Comparison of ENCODE assay signal across 39 cellular contexts in the genomic region with DNA sequence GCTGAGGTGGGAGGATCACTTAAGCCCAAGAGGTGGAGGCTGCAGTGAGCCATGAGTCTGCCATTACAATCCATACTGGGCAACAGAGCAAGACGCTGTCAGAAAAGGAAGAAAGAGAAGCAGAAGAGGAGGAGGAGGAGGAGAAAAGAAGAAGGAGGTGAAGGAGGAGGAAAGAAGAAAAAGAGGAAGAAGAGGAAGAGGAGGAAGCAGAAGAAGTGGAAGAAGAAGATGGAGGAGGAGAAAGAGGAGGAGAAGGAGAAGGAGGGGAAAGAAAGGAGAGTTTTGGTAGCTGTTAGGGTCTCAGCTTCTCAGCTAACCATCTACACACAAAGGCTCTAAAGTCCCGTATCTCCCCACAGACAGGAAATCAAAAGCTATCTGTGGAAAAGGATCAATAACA.
"Had no signal": no experiment of that assay in that cellular context is flagged by ENCODE, and none has a peak within 500 bp of the region (broad histone marks: within the 10 kb centered on the region; RNA-seq: fewer than 3 reads in every experiment).

No MANE protein-coding gene starts in this region.

- H3K27ac Mint-ChIP-seq: activated B cell treated with CpG ODN at 0.5 μM for 24 hours; activated CD4-positive, alpha-beta memory T cell treated with anti-CD3 and anti-CD28 coated beads for 36 hours; activated CD4-positive, alpha-beta T cell treated with anti-CD3 and anti-CD28 coated beads, Interleukin-2, amount 10 ng/mL, durations not matched to agents 24 days and 14 days; activated CD8-positive, alpha-beta T cell treated with anti-CD3 and anti-CD28 coated beads for 36 hours; activated naive CD4-positive, alpha-beta T cell treated with anti-CD3 and anti-CD28 coated beads, Interleukin-2, amount 10 ng/mL, durations not matched to agents 7 days and 5 days; activated naive CD4-positive, alpha-beta T cell treated with anti-CD3 and anti-CD28 coated beads, Interleukin-2, amount 50 U/mL, for 24 hours; activated naive CD8-positive, alpha-beta T cell; activated naive CD8-positive, alpha-beta T cell treated with anti-CD3 and anti-CD28 coated beads, Interleukin-2, amount 10 ng/mL, durations not matched to agents 7 days and 5 days; activated naive CD8-positive, alpha-beta T cell treated with anti-CD3 and anti-CD28 coated beads, Interleukin-2, amount 50 U/mL, for 24 hours; activated T-cell treated with anti-CD3 and anti-CD28 coated beads, Interleukin-2, amount 50 U/mL, for 72 hours; activated T-helper 1 cell treated with anti-CD3 and anti-CD28 coated beads, Interleukin-12 subunit alpha, Interleukin-12 subunit beta, Interleukin-2, Interleukin-4 antibody, amounts not matched to agents 30 ng/mL and 10 ng/mL and 1 ng/mL, durations not matched to agents 14 hours and 24 hours and 36 hours; activated T-helper 2 cell treated with anti-CD3 and anti-CD28 coated beads, Interferon-gamma antibody, Interleukin-2, Interleukin-4, amounts not matched to agents 10 μg/mL and 5 μg/mL and 100 μg/mL, durations not matched to agents 14 hours and 24 hours and 36 hours; brain; T-helper 1 cell treated with Interleukin-12 subunit alpha and Interleukin-12 subunit beta and Interleukin-4 antibody, amounts not matched to agents 30 μg/mL and 1 μg/mL, for 36 hours; T-helper 2 cell treated with Interferon-gamma antibody and Interleukin-4, amounts not matched to agents 5 μg/mL and 100 μg/mL, for 36 hours had no signal

- H3K27me3 ChIP-seq: ascending aorta, cardiac muscle cell had no signal

- H3K36me3 ChIP-seq: ascending aorta, cardiac muscle cell had no signal

- H3K4me1 Mint-ChIP-seq: activated B cell treated with CpG ODN at 0.5 μM for 24 hours had no signal

- H3K9me3 Mint-ChIP-seq: activated B cell treated with CpG ODN at 0.5 μM for 24 hours; activated CD4-positive, alpha-beta memory T cell treated with anti-CD3 and anti-CD28 coated beads for 36 hours; activated CD4-positive, alpha-beta T cell treated with anti-CD3 and anti-CD28 coated beads, Interleukin-2, amount 10 ng/mL, durations not matched to agents 24 days and 14 days; activated CD8-positive, alpha-beta T cell treated with anti-CD3 and anti-CD28 coated beads for 36 hours; activated naive CD4-positive, alpha-beta T cell treated with anti-CD3 and anti-CD28 coated beads, Interleukin-2, amount 10 ng/mL, durations not matched to agents 7 days and 5 days; activated naive CD4-positive, alpha-beta T cell treated with anti-CD3 and anti-CD28 coated beads, Interleukin-2, amount 50 U/mL, for 24 hours; activated naive CD8-positive, alpha-beta T cell treated with anti-CD3 and anti-CD28 coated beads, Interleukin-2, amount 10 ng/mL, durations not matched to agents 7 days and 5 days; activated naive CD8-positive, alpha-beta T cell treated with anti-CD3 and anti-CD28 coated beads, Interleukin-2, amount 50 U/mL, for 24 hours; activated T-cell treated with anti-CD3 and anti-CD28 coated beads, Interleukin-2, amount 50 U/mL, for 4 hours; activated T-cell treated with anti-CD3 and anti-CD28 coated beads, Interleukin-2, amount 50 U/mL, for 72 hours; activated T-helper 1 cell treated with anti-CD3 and anti-CD28 coated beads, Interleukin-12 subunit alpha, Interleukin-12 subunit beta, Interleukin-2, Interleukin-4 antibody, amounts not matched to agents 30 ng/mL and 10 ng/mL and 1 ng/mL, durations not matched to agents 14 hours and 24 hours and 36 hours; activated T-helper 2 cell treated with anti-CD3 and anti-CD28 coated beads, Interferon-gamma antibody, Interleukin-2, Interleukin-4, amounts not matched to agents 10 μg/mL and 5 μg/mL and 100 μg/mL, durations not matched to agents 14 hours and 24 hours and 36 hours; central memory CD8-positive, alpha-beta T cell; T-helper 1 cell treated with Interleukin-12 subunit alpha and Interleukin-12 subunit beta and Interleukin-4 antibody, amounts not matched to agents 30 μg/mL and 1 μg/mL, for 36 hours; T-helper 2 cell treated with Interferon-gamma antibody and Interleukin-4, amounts not matched to agents 5 μg/mL and 100 μg/mL, for 36 hours had no signal

- H3K9me3 ChIP-seq: ascending aorta had no signal

- DNase-seq: activated B cell treated with CpG ODN at 0.5 μM for 24 hours; activated CD4-positive, alpha-beta memory T cell treated with anti-CD3 and anti-CD28 coated beads for 36 hours; activated CD4-positive, alpha-beta T cell treated with anti-CD3 and anti-CD28 coated beads for 4 hours; activated CD4-positive, alpha-beta T cell treated with anti-CD3 and anti-CD28 coated beads, Interleukin-2, amount 10 ng/mL, durations not matched to agents 24 days and 14 days; activated CD4-positive, alpha-beta T cell treated with anti-CD3 and anti-CD28 coated beads, Interleukin-2, amount 50 U/mL, for 1 hour; activated CD4-positive, alpha-beta T cell treated with anti-CD3 and anti-CD28 coated beads, Interleukin-2, amount 50 U/mL, for 4 hours; activated CD4-positive, CD25-positive, alpha-beta regulatory T cell treated with anti-CD3 and anti-CD28 coated beads, Interleukin-2, amount 50 U/mL, for 72 hours; activated CD8-positive, alpha-beta memory T cell treated with anti-CD3 and anti-CD28 coated beads, Interleukin-2, amount 50 U/mL, for 4 hours; activated CD8-positive, alpha-beta T cell treated with anti-CD3 and anti-CD28 coated beads for 36 hours; activated effector memory CD4-positive, alpha-beta T cell treated with Interleukin-2 at 50 U/mL for 16 hours; activated gamma-delta T cell; activated naive CD4-positive, alpha-beta T cell treated with anti-CD3 and anti-CD28 coated beads, Interleukin-2, amount 10 ng/mL, durations not matched to agents 7 days and 5 days; activated naive CD4-positive, alpha-beta T cell treated with Interleukin-2 at 50 U/mL for 16 hours; activated naive CD8-positive, alpha-beta T cell treated with anti-CD3 and anti-CD28 coated beads, Interleukin-2, amount 10 ng/mL, durations not matched to agents 7 days and 5 days; activated naive CD8-positive, alpha-beta T cell treated with anti-CD3 and anti-CD28 coated beads, Interleukin-2, amount 50 U/mL, for 24 hours; activated T-cell treated with anti-CD3 and anti-CD28 coated beads for 4 hours; activated T-cell treated with anti-CD3 and anti-CD28 coated beads, Interleukin-2, amount 50 U/mL, for 1 hour; activated T-cell treated with anti-CD3 and anti-CD28 coated beads, Interleukin-2, amount 50 U/mL, for 4 hours; activated T-cell treated with anti-CD3 and anti-CD28 coated beads, Interleukin-2, amount 50 U/mL, for 72 hours; amygdala; anterior cingulate cortex; caudate nucleus; cerebellar nuclear complex; T-helper 1 cell; T-helper 2 cell; T-helper 9 cell had no signal

- H3K4me3 Mint-ChIP-seq: activated B cell treated with CpG ODN at 0.5 μM for 24 hours; activated CD4-positive, alpha-beta memory T cell treated with anti-CD3 and anti-CD28 coated beads for 36 hours; activated CD4-positive, alpha-beta T cell treated with anti-CD3 and anti-CD28 coated beads, Interleukin-2, amount 10 ng/mL, durations not matched to agents 24 days and 14 days; activated CD8-positive, alpha-beta T cell treated with anti-CD3 and anti-CD28 coated beads for 36 hours; activated naive CD4-positive, alpha-beta T cell treated with anti-CD3 and anti-CD28 coated beads, Interleukin-2, amount 10 ng/mL, durations not matched to agents 7 days and 5 days; activated naive CD4-positive, alpha-beta T cell treated with anti-CD3 and anti-CD28 coated beads, Interleukin-2, amount 50 U/mL, for 24 hours; activated naive CD8-positive, alpha-beta T cell; activated naive CD8-positive, alpha-beta T cell treated with anti-CD3 and anti-CD28 coated beads, Interleukin-2, amount 10 ng/mL, durations not matched to agents 7 days and 5 days; activated naive CD8-positive, alpha-beta T cell treated with anti-CD3 and anti-CD28 coated beads, Interleukin-2, amount 50 U/mL, for 24 hours; activated T-cell treated with anti-CD3 and anti-CD28 coated beads, Interleukin-2, amount 50 U/mL, for 4 hours; activated T-cell treated with anti-CD3 and anti-CD28 coated beads, Interleukin-2, amount 50 U/mL, for 72 hours; activated T-helper 1 cell treated with anti-CD3 and anti-CD28 coated beads, Interleukin-12 subunit alpha, Interleukin-12 subunit beta, Interleukin-2, Interleukin-4 antibody, amounts not matched to agents 30 ng/mL and 10 ng/mL and 1 ng/mL, durations not matched to agents 14 hours and 24 hours and 36 hours; brain; central memory CD8-positive, alpha-beta T cell; T-helper 1 cell treated with Interleukin-12 subunit alpha and Interleukin-12 subunit beta and Interleukin-4 antibody, amounts not matched to agents 30 μg/mL and 1 μg/mL, for 36 hours; T-helper 2 cell treated with Interferon-gamma antibody and Interleukin-4, amounts not matched to agents 5 μg/mL and 100 μg/mL, for 36 hours had no signal

- H3K27ac ChIP-seq: ascending aorta, cardiac muscle cell, VCaP had no signal

- H3K27me3 Mint-ChIP-seq: activated CD4-positive, alpha-beta memory T cell treated with anti-CD3 and anti-CD28 coated beads for 36 hours; activated CD8-positive, alpha-beta T cell treated with anti-CD3 and anti-CD28 coated beads for 36 hours; activated naive CD4-positive, alpha-beta T cell treated with anti-CD3 and anti-CD28 coated beads, Interleukin-2, amount 50 U/mL, for 24 hours; activated naive CD8-positive, alpha-beta T cell; activated naive CD8-positive, alpha-beta T cell treated with anti-CD3 and anti-CD28 coated beads, Interleukin-2, amount 50 U/mL, for 24 hours; central memory CD8-positive, alpha-beta T cell had no signal

- H3K36me3 Mint-ChIP-seq: activated CD4-positive, alpha-beta memory T cell treated with anti-CD3 and anti-CD28 coated beads for 36 hours; activated naive CD4-positive, alpha-beta T cell treated with anti-CD3 and anti-CD28 coated beads, Interleukin-2, amount 10 ng/mL, durations not matched to agents 7 days and 5 days; activated naive CD4-positive, alpha-beta T cell treated with anti-CD3 and anti-CD28 coated beads, Interleukin-2, amount 50 U/mL, for 24 hours; activated naive CD8-positive, alpha-beta T cell; brain had no signal

- FAIRE-seq: bronchial epithelial cell, TTC549 had no signal

- H3K4me1 ChIP-seq: ascending aorta had no signal

- H3K4me3 ChIP-seq: ascending aorta, cardiac muscle cell had no signal

- ATAC-seq: activated CD8-positive, alpha-beta T cell treated with anti-CD3 and anti-CD28 coated beads for 36 hours; activated naive CD8-positive, alpha-beta T cell treated with anti-CD3 and anti-CD28 coated beads, Interleukin-2, amount 50 U/mL, for 24 hours; activated T-cell treated with anti-CD3 and anti-CD28 coated beads, Interleukin-2, amount 50 U/mL, for 4 hours; activated T-cell treated with anti-CD3 and anti-CD28 coated beads, Interleukin-2, amount 50 U/mL, for 72 hours had no signal
